Comparison of ENCODE assay signal across 19 cellular contexts in genomic region chr10:107576746-107577145, GRCh38.
DNase-seq lines count a peak whose midpoint lies in the region; TF ChIP-seq lines count a peak whose summit lies in the region.
"Had no signal": no experiment of that assay in that cellular context is flagged by ENCODE, and none has a peak within 500 bp of the region (broad histone marks: within the 10 kb centered on the region; RNA-seq: fewer than 3 reads in every experiment).

No MANE protein-coding gene starts in this region.

- H3K27me3 ChIP-seq in SJCRH30 = no peaks in the 10 kb centered on the region
- H3K27me3 ChIP-seq: brain microvascular endothelial cell, neutrophil, uterus had no signal

- no peaks in the 10 kb centered on the region for H4K20me1 ChIP-seq in OCI-LY7 (ENCODE audit: insufficient read depth, low read length)

- H3K4me3 ChIP-seq in SJCRH30 (peak overlapping the region; percentile 23; the same call in 1 of the 2 replicates), retinal pigment epithelial cell (ENCODE audit: low read length) (no peak overlapping the region), OCI-LY7 (ENCODE audit: low read depth, low read length, poor library complexity, severe bottlenecking) (no peak overlapping the region)
- H3K4me3 ChIP-seq: SK-N-MC, uterus had no signal

- H2AFZ ChIP-seq in OCI-LY7 (ENCODE audit: low read length) = no peak overlapping the region

- H3K4me1 ChIP-seq in SJCRH30 (peaks cover 33% of the 10 kb centered on the region), OCI-LY7 (ENCODE audit: insufficient read depth, low read length, poor library complexity, severe bottlenecking) (no peaks in the 10 kb centered on the region)
- H3K4me1 ChIP-seq: uterus had no signal

- no peaks in the 10 kb centered on the region for H3K9me2 ChIP-seq in OCI-LY7 (ENCODE audit: insufficient read depth, low read length)

- intact Hi-C loops in OCI-LY7 (cut with micrococcal nuclease; ENCODE audit: unreplicated experiment) = no loop called here

- H3K9me3 ChIP-seq in SJCRH30 (replicated peaks) (no peaks in the 10 kb centered on the region; the same call in 1 of the 2 replicates), OCI-LY7 (ENCODE audit: low read length) (no peaks in the 10 kb centered on the region)
- H3K9me3 ChIP-seq: neutrophil, uterus had no signal

- TF ChIP-seq CTCF in retinal pigment epithelial cell (conservative IDR thresholded peaks at IDR 0.05; ENCODE audit: low read depth, low read length) = no peak
- no peak for TF ChIP-seq CTCF in OCI-LY7 (conservative IDR thresholded peaks at IDR 0.05; ENCODE audit: low read length)

- H3K79me2 ChIP-seq in OCI-LY7 (ENCODE audit: insufficient read depth, low read depth, low read length) = no peaks in the 10 kb centered on the region

- H3K36me3 ChIP-seq in SJCRH30 (no peaks in the 10 kb centered on the region), OCI-LY7 (ENCODE audit: insufficient read depth, low read length) (no peaks in the 10 kb centered on the region)
- H3K36me3 ChIP-seq: brain microvascular endothelial cell, neutrophil, uterus had no signal

- DNase-seq in GM03348 (ENCODE audit: low spot score) (peak; percentile 4), SJCRH30 (peak; percentile 80 to 87), glomerular visceral epithelial cell (ENCODE audit: extremely low spot score) (peak; percentile 5), retinal pigment epithelial cell (ENCODE audit: low read depth) (peak; percentile 76), OCI-LY7 (ENCODE audit: low spot score) (no peak), NAMALWA (ENCODE audit: low spot score) (no peak), dermis blood vessel endothelial cell (no peak)
- DNase-seq: activated CD8-positive, alpha-beta T cell treated with anti-CD3 and anti-CD28 coated beads, Interleukin-2, amount 10 ng/mL, durations not matched to agents 7 days and 5 days; activated gamma-delta T cell; brain microvascular endothelial cell; effector CD4-positive, alpha-beta T cell; H9; NCI-H1048; small intestine; stimulated activated naive B cell treated with anti-CD40 and anti-IgM and Interleukin-4, amounts not matched to agents 10 μg/mL and 1 μg/mL and 100 μg/mL, for 72 hours; uterus had no signal

- CTCF ChIA-PET in OCI-LY7 (lab: Charles Lee; ENCODE audit: unreplicated experiment) = no interaction called here

- POLR2A ChIA-PET in OCI-LY7 (lab: Charles Lee) = no interaction called here

- peak overlapping the region; percentile 74 for H3K27ac ChIP-seq in SJCRH30
- H3K27ac ChIP-seq in OCI-LY7 (ENCODE audit: low read depth, low read length, poor library complexity, severe bottlenecking) = no peak overlapping the region
- H3K27ac ChIP-seq: brain microvascular endothelial cell, C4-2B, neutrophil, SK-N-MC, uterus had no signal

- no peak overlapping the region for H3K4me2 ChIP-seq in OCI-LY7 (ENCODE audit: low read length)

- BruUV-seq in OCI-LY7 (replicated peaks; lab: Mats Ljungman, UMichigan) = no TSS peak

Comparison
In these comparisons a context has a peak if more than half of its experiments do, and no peak if none do; other contexts are left out.
1. DNase-seq: peak in GM03348 (single experiment), SJCRH30 (2 of 2), glomerular visceral epithelial cell (single experiment) and retinal pigment epithelial cell (single experiment); none in OCI-LY7 (single experiment), NAMALWA (single experiment) and dermis blood vessel endothelial cell (single experiment).